In the genomic region with DNA sequence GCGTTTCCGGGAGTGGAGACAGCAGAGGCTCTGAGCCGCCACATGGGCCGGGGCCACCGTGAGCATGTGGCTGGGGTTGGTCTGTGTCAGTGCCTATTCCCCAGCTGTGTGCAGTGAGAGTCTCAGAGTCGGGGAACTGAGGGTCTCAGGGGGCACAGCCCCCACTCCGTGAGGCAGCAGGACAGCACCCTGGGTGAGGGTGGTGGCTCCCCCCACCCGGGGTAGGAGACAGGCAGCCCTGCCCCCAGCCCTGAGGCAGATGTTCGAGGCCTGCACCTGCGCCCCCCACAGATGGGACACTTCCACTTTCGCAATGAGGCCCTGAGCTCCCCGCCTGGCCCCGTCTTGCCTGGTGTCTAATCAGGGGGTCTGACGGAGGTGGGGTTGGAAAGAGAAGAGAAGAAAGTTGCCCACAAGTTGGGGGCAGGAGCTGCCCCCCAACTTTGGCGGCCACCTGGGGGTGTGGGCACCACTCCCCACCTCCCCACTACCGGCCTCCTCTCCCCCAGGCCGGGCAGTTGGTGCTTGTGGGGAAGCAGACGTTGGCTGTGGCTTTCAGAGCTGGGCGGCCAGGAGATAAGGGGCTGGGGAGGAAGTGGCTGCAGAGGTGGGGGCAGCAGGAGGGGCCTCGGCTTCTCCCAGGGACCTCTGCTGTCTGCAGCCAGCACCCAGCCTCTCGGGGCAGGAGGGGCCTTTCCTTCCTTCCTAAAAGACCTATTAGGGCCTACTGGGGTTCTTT, we compare ENCODE assay signal across 13 cellular contexts. TPM values are rescaled to one million over a fixed set of nuclear protein-coding genes. Genes with fewer than 3 reads are reported as not detected.
DNase-seq lines count a peak whose midpoint lies in the region; ATAC-seq, FAIRE-seq and TF ChIP-seq lines count a peak whose summit lies in the region.
"Had no signal": no experiment of that assay in that cellular context is flagged by ENCODE, and none has a peak within 500 bp of the region (broad histone marks: within the 10 kb centered on the region; RNA-seq: fewer than 3 reads in every experiment).

No MANE protein-coding gene starts in this region.

- POLR2A ChIA-PET in GM10248 (lab: Yijun Ruan, JAX) (no interaction called here), K562 (lab: Yijun Ruan, JAX) (interaction anchor here (0.6 to 2.2 kb wide), 13 partner anchors 8 to 335 kb away, joined by 3 to 10 read pairs (median 4); a partner anchor contains a TSS)

- CTCF ChIA-PET in GM10248 (lab: Yijun Ruan, JAX) (interaction anchor here (0.8 to 2.4 kb wide), 7 partner anchors 9 to 189 kb away, joined by 3 to 7 read pairs (median 5); no protein-coding TSS in a partner anchor), K562 (lab: Yijun Ruan, JAX; ENCODE audit: low intra/inter-chr PET ratio) (no interaction called here), Calu3 (lab: Charles Lee) (no interaction called here)

- in situ Hi-C loops in KBM-7 (cut with MboI; ENCODE audit: low pct_unique_long_range_greater_than_20kb, low sequenced_read_pairs) (no loop called here), K562 (cut with MboI) (no loop called here)

- peaks cover 22% of the 10 kb centered on the region; the same call in 2 of the 3 replicates for H3K36me3 ChIP-seq in K562 (ENCODE audit: control insufficient read depth, insufficient read depth, low read length)
- H3K36me3 ChIP-seq: brain microvascular endothelial cell, heart left ventricle had no signal

- TF ChIP-seq RAD21 in K562 (CRISPR knock-in tag; conservative IDR thresholded peaks at IDR 0.05 in 1 of 2, IDR thresholded peaks at IDR 0.05 in 1 of 2), result peak in 1 of 2 experiments; percentile 20; a peak in 1 of 4 replicates

- no peaks in the 10 kb centered on the region for H3K9me3 Mint-ChIP-seq in Calu3 (ENCODE audit: low read depth, unreplicated experiment)
- no peaks in the 10 kb centered on the region for H3K9me3 Mint-ChIP-seq in type B pancreatic cell

- H3K4me1 ChIP-seq in K562 (replicated peaks in 1 of 2; ENCODE audit: control insufficient read depth in 2 of 2, insufficient read depth in 2 of 2, low read length in 2 of 2), result peaks cover 48 to 90% of the 10 kb centered on the region in 2 experiments
- H3K4me1 ChIP-seq: Caco-2 had no signal

- peak; percentile 84 for DNase-seq in GM10248 (ENCODE audit: extremely low spot score)
- DNase-seq in GM20000 (ENCODE audit: low spot score), result peak; percentile 86
- peak; percentile 96 for DNase-seq in KBM-7
- DNase-seq in K562 (ENCODE audit: extremely low read depth in 1 of 4, low spot score in 3 of 4), result peak; percentile 75 to 95 (median 84)
- DNase-seq in NCI-H1092 (lab: John Stamatoyannopoulos, UW), result no peak
- no peak for DNase-seq in Calu3
- no peak for DNase-seq in type B pancreatic cell (ENCODE audit: extremely low spot score, unreplicated experiment)
- DNase-seq: activated CD4-positive, alpha-beta T cell treated with anti-CD3 and anti-CD28 coated beads for 4 hours; brain microvascular endothelial cell; Caco-2; heart left ventricle; NCI-H2081 had no signal

- peak; percentile 72 for ATAC-seq in K562
- no peak for ATAC-seq in HG03439 (IDR thresholded peaks at IDR 0.05; ENCODE audit: unreplicated experiment)
- ATAC-seq: heart left ventricle had no signal

- no peak overlapping the region for H3K4me3 Mint-ChIP-seq in Calu3 (ENCODE audit: low read depth, unreplicated experiment)
- H3K4me3 Mint-ChIP-seq in type B pancreatic cell, result no peak overlapping the region

- peak; percentile 96 for TF ChIP-seq EP300 in K562 (IDR thresholded peaks at IDR 0.05; ENCODE audit: low read length)

- no peaks in the 10 kb centered on the region for H3K27me3 ChIP-seq in K562 (ENCODE audit: control insufficient read depth in 2 of 2, insufficient read depth in 2 of 2, low read length in 2 of 2)

- H3K4me3 ChIP-seq in K562, result peak overlapping the region; percentile 85
- H3K4me3 ChIP-seq: heart left ventricle had no signal

- TF ChIP-seq POLR2A in K562 (conservative IDR thresholded peaks at IDR 0.05), result peak; percentile 92

- no peaks in the 10 kb centered on the region for H3K9me3 ChIP-seq in K562 (replicated peaks; ENCODE audit: control insufficient read depth, insufficient read depth, low read depth, low read length)
- H3K9me3 ChIP-seq: Caco-2, heart left ventricle had no signal

- TF ChIP-seq CTCF in GM10248 (IDR thresholded peaks at IDR 0.05; ENCODE audit: control extremely low read depth, extremely low read depth, low read depth, missing control alignments) (peak; percentile 6), GM20000 (IDR thresholded peaks at IDR 0.05; ENCODE audit: extremely low read depth, missing control alignments) (no peak), K562 (IDR thresholded peaks at IDR 0.05 in 2 of 3, conservative IDR thresholded peaks at IDR 0.05 in 1 of 3; ENCODE audit: insufficient read depth in 2 of 3, low read depth in 1 of 3, low read length in 3 of 3) (no peak), Calu3 (IDR thresholded peaks at IDR 0.05; ENCODE audit: unreplicated experiment) (no peak), type B pancreatic cell (conservative IDR thresholded peaks at IDR 0.05) (no peak)

- H3K27ac Mint-ChIP-seq in Calu3 (ENCODE audit: unreplicated experiment) (no peak overlapping the region), type B pancreatic cell (no peak overlapping the region)

- peak overlapping the region; percentile 90 for H3K4me2 ChIP-seq in K562 (ENCODE audit: insufficient read depth, low read length)

- BruUV-seq in K562 (replicated peaks; lab: Mats Ljungman, UMichigan), result no TSS peak
- no TSS peak for BruUV-seq in Calu3 (replicated peaks; lab: Mats Ljungman, UMichigan)

- peak; percentile 85 for FAIRE-seq in K562 (lab: Jason Lieb, UNC)

- under 1% methylated on average over 17 of the region's 21 CpGs for WGBS in K562 (ENCODE audit: insufficient coverage, low coverage, missing lambda C conversion rate)

- H4K20me1 ChIP-seq in K562 (replicated peaks; ENCODE audit: control insufficient read depth, insufficient read depth, low read length), result peaks cover under 1% of the 10 kb centered on the region; the same call in 1 of the 2 replicates

- H3K79me2 ChIP-seq in K562 (ENCODE audit: control insufficient read depth, insufficient read depth, low read length), result peaks cover 61% of the 10 kb centered on the region

- H3K4me1 Mint-ChIP-seq in Calu3 (ENCODE audit: low read depth, unreplicated experiment), result peaks cover 9% of the 10 kb centered on the region
- H3K4me1 Mint-ChIP-seq in type B pancreatic cell (ENCODE audit: unreplicated experiment), result no peaks in the 10 kb centered on the region

- peaks cover 3% of the 10 kb centered on the region for H3K9me1 ChIP-seq in K562 (ENCODE audit: control insufficient read depth, insufficient read depth, low read length)

- intact Hi-C loops in K562 (cut with micrococcal nuclease), result loop anchor here (5.0 to 10.0 kb wide), 2 partner anchors 166 to 186 kb away; a partner anchor contains a TSS
- intact Hi-C loops in Calu3 (cut with micrococcal nuclease; ENCODE audit: unreplicated experiment), result no loop called here

- peak overlapping the region; percentile 90 to 96 for H3K9ac ChIP-seq in K562 (ENCODE audit: insufficient read depth in 1 of 2, low read depth in 2 of 2, low read length in 2 of 2)

- H3K27me3 Mint-ChIP-seq in Calu3 (ENCODE audit: unreplicated experiment), result peaks cover 99% of the 10 kb centered on the region
- no peaks in the 10 kb centered on the region for H3K27me3 Mint-ChIP-seq in type B pancreatic cell

- H3K36me3 Mint-ChIP-seq in Calu3 (ENCODE audit: insufficient read depth, unreplicated experiment) (peaks cover 7% of the 10 kb centered on the region), type B pancreatic cell (no peaks in the 10 kb centered on the region)

- peak overlapping the region; percentile 98 for H3K27ac ChIP-seq in K562 (ENCODE audit: extremely low read depth, low read depth, low read length)
- H3K27ac ChIP-seq: brain microvascular endothelial cell had no signal

- H2AFZ ChIP-seq in K562 (ENCODE audit: low read depth, low read length), result 0 out of 2 replicates have a peak overlapping the region, but pooled peaks have one; percentile 13

TF ChIP-seq in K562, 482 proteins besides CTCF, POLR2A, EP300 and RAD21 (continues in another document):
- TF ChIP-seq ZNF584 (CRISPR knock-in tag; IDR thresholded peaks at IDR 0.05; ENCODE audit: low read depth) (peak; percentile 85), MXI1 (IDR thresholded peaks at IDR 0.05; ENCODE audit: low read depth, low read length) (no peak), CBFA2T3 (IDR thresholded peaks at IDR 0.05) (peak; percentile 93), STAT5A (IDR thresholded peaks at IDR 0.05; ENCODE audit: borderline replicate concordance, low read length) (peak; percentile 53; the same call in 1 of the 2 replicates), PTTG1 (tag; IDR thresholded peaks at IDR 0.05; ENCODE audit: low read depth) (no peak), HDAC2 (IDR thresholded peaks at IDR 0.05) (peak; percentile 83; the same call in 1 of the 2 replicates), PRMT5 (CRISPR knock-in tag; IDR thresholded peaks at IDR 0.05) (no peak), DMBX1 (CRISPR knock-in tag; IDR thresholded peaks at IDR 0.05; ENCODE audit: borderline replicate concordance) (peak; percentile 91), KDM5B (IDR thresholded peaks at IDR 0.05; ENCODE audit: insufficient replicate concordance, low read depth, low read length) (peak; percentile 86), ATF1 (CRISPR knock-in tag; IDR thresholded peaks at IDR 0.05) (no peak), ATF1 (tag; IDR thresholded peaks at IDR 0.05) (peak; percentile 75), HCFC1 (IDR thresholded peaks at IDR 0.05; ENCODE audit: low read depth, low read length) (peak; percentile 8; the same call in 1 of the 2 replicates)

RNA-seq across cellular contexts. Expression of a gene that starts 1.8 kb away (rescaled TPM):
- 73.4 and 198 TPM in 2 replicates for total RNA-seq in K562 (2011; cell fraction: chromatin; rRNA removed; ENCODE audit: low replicate concordance)
- 67.4 and 69.3 TPM in 2 replicates for total RNA-seq in K562 (2011; cell fraction: nucleolus; rRNA removed)
- total RNA-seq in K562 (2011; cell fraction: nucleoplasm; rRNA removed), result 45.3 and 67.3 TPM in 2 replicates
- total RNA-seq in K562 (2014; rRNA removed) (13.5 and 20.8 TPM in 2 replicates), K562 (2014; rRNA removed; fragmentation: Illumina TruSeq; extraction: Trizol) (3.9 and 5.9 TPM in 2 replicates), K562 (2015; rRNA removed; fragmentation: Illumina TruSeq; extraction: Trizol) (6.7 and 7.8 TPM in 2 replicates), K562 (2021) (114 and 145 TPM in 2 replicates), Calu3 (2022) (not detected in 2 replicates), type B pancreatic cell (ENCODE audit: low replicate concordance) (8.9 and 9.4 TPM in 2 replicates)
- polyA plus RNA-seq in K562 (2011; rRNA removed) (6.4 and 11.3 TPM in 2 replicates), K562 (2014; fragmentation: Illumina TruSeq; extraction: Trizol) (24.2 and 46.3 TPM in 2 replicates), K562 (2014; fragmentation: Nextera tagmentation; extraction: Ambion mirVana) (1 to 10 TPM; 2.3 to 2.7 TPM), K562 (2014; rRNA removed) (34.3 and 35.3 TPM in 2 replicates)
- 5.6 and 15.0 TPM in 2 replicates for polyA plus RNA-seq in K562 (2011; cell fraction: cytosol; rRNA removed)
- polyA plus RNA-seq in K562 (2011; cell fraction: nucleus; rRNA removed), result 67.2 and 126 TPM in 2 replicates
- 55.0 and 86.5 TPM in 2 replicates for polyA plus RNA-seq in K562 (2012)
- polyA minus RNA-seq in K562 (2011; rRNA and poly(A)+ RNA removed), result 9.5 and 9.7 TPM in 2 replicates
- 32.1 and 46.1 TPM in 2 replicates for polyA minus RNA-seq in K562 (2011; cell fraction: cytosol; rRNA and poly(A)+ RNA removed)
- polyA minus RNA-seq in K562 (2011; cell fraction: nucleus; rRNA and poly(A)+ RNA removed), result 21.1 and 34.5 TPM in 2 replicates

Comparison
In these comparisons a context has a peak if more than half of its experiments do, and no peak if none do; other contexts are left out.
1. DNase-seq: peak in GM10248 (single experiment), GM20000 (single experiment), KBM-7 (single experiment) and K562 (4 of 4); none in NCI-H1092 (single experiment), Calu3 (single experiment) and type B pancreatic cell (single experiment).